Comparison of ENCODE assay signal across 10 cellular contexts in the genomic region with DNA sequence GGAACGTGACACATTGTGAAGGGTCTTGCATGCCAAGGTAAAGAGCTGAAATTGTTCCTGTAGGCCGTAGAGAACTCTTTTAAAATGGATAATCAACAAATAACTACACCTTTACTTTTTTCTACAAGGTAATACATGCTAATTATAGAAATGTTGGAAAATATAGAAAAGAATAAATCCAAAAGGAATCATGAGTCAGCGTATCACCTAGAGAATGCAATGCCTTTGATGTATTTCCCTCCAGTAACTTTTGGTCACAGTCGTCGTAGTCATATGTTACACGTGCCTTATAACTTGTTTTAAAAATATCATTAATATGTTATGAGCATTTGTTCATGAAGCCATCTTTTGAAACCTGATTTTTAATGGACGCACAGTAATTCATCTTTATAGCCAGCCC.
"Had no signal": no experiment of that assay in that cellular context is flagged by ENCODE, and none has a peak within 500 bp of the region (broad histone marks: within the 10 kb centered on the region; RNA-seq: fewer than 3 reads in every experiment).

No MANE protein-coding gene starts in this region.

- H3K9me3 ChIP-seq: HAP-1 had no signal

- H3K27ac Mint-ChIP-seq: HFFc6, IgD-negative memory B cell had no signal

- H3K4me1 ChIP-seq: HAP-1 had no signal

- H3K4me3 ChIP-seq: GM23248, HAP-1 had no signal

- DNase-seq: GM23248, GOT3, H7, HFFc6, KBM-7 had no signal

- H3K36me3 Mint-ChIP-seq: IgD-negative memory B cell had no signal

- H3K27ac ChIP-seq: GM23248, HL-60, KMS-11 had no signal

- H3K9me3 Mint-ChIP-seq: HFFc6, IgD-negative memory B cell had no signal

- H2AFZ ChIP-seq: GM23248 had no signal

- H3K4me2 ChIP-seq: KMS-11 had no signal

- H3K9ac ChIP-seq: GM23248, KMS-11 had no signal

- H3K4me3 Mint-ChIP-seq: HFFc6, IgD-negative memory B cell had no signal

- H3K36me3 ChIP-seq: HAP-1 had no signal

- ATAC-seq: HCT116 had no signal

- H3K4me1 Mint-ChIP-seq: IgD-negative memory B cell had no signal
